In the genomic region with DNA sequence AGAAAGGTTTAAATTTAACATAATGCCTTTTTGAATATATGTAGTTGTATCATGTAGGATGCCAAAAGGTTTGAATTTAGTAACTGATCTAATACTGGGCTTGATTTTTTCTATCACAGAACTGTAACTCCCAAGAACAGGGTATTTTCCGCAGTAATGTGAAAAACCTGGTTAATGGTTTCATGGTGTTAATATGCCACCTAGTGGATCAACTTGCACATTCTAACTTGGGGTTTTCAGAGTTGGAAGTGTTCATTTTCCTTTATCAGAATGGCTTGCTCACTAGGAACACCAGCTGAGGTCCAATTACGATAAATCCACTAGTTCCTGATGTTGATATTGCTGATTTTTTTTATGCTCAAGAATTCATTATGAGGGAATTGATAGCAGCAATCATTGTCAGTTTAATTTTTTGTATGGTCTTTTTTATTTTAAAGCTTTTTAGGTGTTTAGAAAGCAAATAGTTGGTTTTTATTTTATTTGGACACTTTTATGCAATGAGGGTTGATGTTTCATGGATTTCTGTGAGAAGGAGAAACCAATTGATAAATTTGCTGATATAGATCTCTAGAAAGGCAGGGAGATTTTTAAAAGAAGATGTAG, we compare ENCODE assay signal across 8 cellular contexts.
DNase-seq lines count a peak whose midpoint lies in the region; ATAC-seq and TF ChIP-seq lines count a peak whose summit lies in the region.

No MANE protein-coding gene starts in this region.

- H2AFZ ChIP-seq in OCI-LY3 (ENCODE audit: low read depth, low read length): no peak overlapping the region

- H2BK5ac ChIP-seq in mesendoderm (ENCODE audit: low read length): no peak overlapping the region

- H3K79me2 ChIP-seq in OCI-LY3 (ENCODE audit: low read length) (no peaks in the 10 kb centered on the region), mesendoderm (ENCODE audit: control insufficient read depth, insufficient read depth, low read length) (no peaks in the 10 kb centered on the region)

- no peak overlapping the region for H3K9ac ChIP-seq in OCI-LY3 (ENCODE audit: low read length)
- no peak overlapping the region for H3K9ac ChIP-seq in mesendoderm (ENCODE audit: low read length)

- no peak overlapping the region for H3K4ac ChIP-seq in mesendoderm (ENCODE audit: low read depth, low read length)

- TF ChIP-seq CTCF in OCI-LY3 (IDR thresholded peaks at IDR 0.05; ENCODE audit: low read depth, low read length): peak; percentile 94

- no peak overlapping the region for H4K5ac ChIP-seq in mesendoderm (ENCODE audit: low read length)

- no peak overlapping the region for H3K23ac ChIP-seq in mesendoderm (ENCODE audit: low read length)

- H2AK5ac ChIP-seq in mesendoderm (ENCODE audit: low read length): no peak overlapping the region

- H3K36me3 ChIP-seq in OCI-LY3 (replicated peaks; ENCODE audit: low read depth, low read length): no peaks in the 10 kb centered on the region
- H3K36me3 ChIP-seq in mesendoderm (ENCODE audit: control insufficient read depth, insufficient read depth, low read length): no peaks in the 10 kb centered on the region

- H3K4me2 ChIP-seq in OCI-LY3 (ENCODE audit: low read length) (no peak overlapping the region), mesendoderm (ENCODE audit: low read length) (no peak overlapping the region)

- H4K20me1 ChIP-seq in OCI-LY3 (ENCODE audit: insufficient read depth, low read length): no peaks in the 10 kb centered on the region

- H3K79me1 ChIP-seq in mesendoderm (ENCODE audit: low read length): no peaks in the 10 kb centered on the region

- H3K27me3 ChIP-seq in OCI-LY3 (ENCODE audit: low read depth, low read length) (no peaks in the 10 kb centered on the region), mesendoderm (ENCODE audit: insufficient read depth, low read length, poor library complexity) (no peaks in the 10 kb centered on the region)

- H3K18ac ChIP-seq in mesendoderm (ENCODE audit: low read length): no peak overlapping the region

- peak; percentile 85 for ATAC-seq in GM21367 (IDR thresholded peaks at IDR 0.05; ENCODE audit: unreplicated experiment)
- no peak for ATAC-seq in GM19023 (IDR thresholded peaks at IDR 0.05; ENCODE audit: unreplicated experiment)

- no CpG with 5 or more reads among the region's 2 CpGs for WGBS in mesendoderm (ENCODE audit: extremely low coverage, insufficient coverage, low lambda C conversion rate)

- H3K9me3 ChIP-seq in OCI-LY3 (ENCODE audit: insufficient read depth, low read length): no peaks in the 10 kb centered on the region

- no peak overlapping the region for H3K56ac ChIP-seq in mesendoderm (ENCODE audit: low read length)

- H2BK15ac ChIP-seq in mesendoderm (replicated peaks; ENCODE audit: low read depth): no peak overlapping the region

- no peak overlapping the region for H3K4me3 ChIP-seq in Jurkat, Clone E6-1 (ENCODE audit: low read length)
- H3K4me3 ChIP-seq in OCI-LY3 (ENCODE audit: low read length): no peak overlapping the region
- no peak overlapping the region for H3K4me3 ChIP-seq in mesendoderm (ENCODE audit: low read length)

- no peak overlapping the region for H2BK120ac ChIP-seq in mesendoderm (ENCODE audit: low read depth, low read length)

- H3K4me1 ChIP-seq in OCI-LY3 (ENCODE audit: low read length) (no peaks in the 10 kb centered on the region), mesendoderm (ENCODE audit: control insufficient read depth, low read depth, low read length) (no peaks in the 10 kb centered on the region)

- no peak overlapping the region for H4K8ac ChIP-seq in mesendoderm (ENCODE audit: low read depth, low read length)

- H3K27ac ChIP-seq in OCI-LY3 (ENCODE audit: low read length) (no peak overlapping the region), mesendoderm (ENCODE audit: low read depth, low read length) (no peak overlapping the region)

- peak; percentile 78 for DNase-seq in DMS53 (lab: John Stamatoyannopoulos, UW)
- DNase-seq in Jurkat, Clone E6-1 (ENCODE audit: low read depth, low spot score): peak; percentile 40
- peak; percentile 87 for DNase-seq in dermis blood vessel endothelial cell
- peak; percentile 67 for DNase-seq in mesendoderm
- DNase-seq in activated naive CD4-positive, alpha-beta T cell (lab: John Stamatoyannopoulos, UW): no peak

Comparison
In these comparisons a context has a peak if more than half of its experiments do, and no peak if none do; other contexts are left out.
1. DNase-seq: peak in DMS53 (single experiment), Jurkat, Clone E6-1 (single experiment), dermis blood vessel endothelial cell (single experiment) and mesendoderm (single experiment); none in activated naive CD4-positive, alpha-beta T cell (0 of 4).